ENCODE assay signal across 8 cellular contexts in the genomic region with DNA sequence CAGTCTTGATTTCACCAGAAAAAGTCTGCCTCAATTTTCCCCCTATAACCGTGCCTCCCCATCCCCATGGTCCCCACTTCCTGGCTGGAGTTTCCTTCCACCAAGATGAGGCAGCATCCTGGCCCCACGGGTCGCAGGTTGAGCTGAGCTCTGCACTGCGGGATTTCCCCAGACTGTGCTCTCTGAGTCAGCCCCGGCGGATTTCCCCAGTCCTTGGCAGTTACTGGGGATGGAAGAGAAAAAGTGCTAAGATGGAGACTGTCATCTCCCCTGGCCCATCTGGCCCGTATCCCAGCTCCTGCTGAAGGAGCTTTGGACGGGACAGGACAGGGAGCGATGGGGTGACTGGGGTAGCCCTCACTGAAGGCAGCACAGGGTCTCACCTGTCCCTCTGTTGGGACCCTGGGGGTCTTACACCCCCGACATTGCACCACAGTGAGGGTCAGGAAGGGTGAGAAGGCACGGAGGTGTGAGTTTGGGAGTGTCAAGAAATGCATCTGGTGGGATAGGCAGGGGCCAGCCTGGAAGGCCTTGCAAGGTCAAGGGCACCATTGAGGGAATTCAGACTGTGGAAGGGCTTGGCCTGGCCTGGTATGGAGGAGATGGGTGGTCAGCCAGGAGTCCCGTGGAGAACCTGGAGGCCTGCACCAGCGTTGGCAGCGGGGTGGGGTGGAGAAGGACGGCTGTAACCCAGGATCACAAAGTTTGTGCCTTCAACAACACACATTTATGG.
DNase-seq lines count a peak whose midpoint lies in the region; ATAC-seq lines count a peak whose summit lies in the region.

No MANE protein-coding gene starts in this region.

- H3K27ac Mint-ChIP-seq in activated naive CD4-positive, alpha-beta T cell treated with anti-CD3 and anti-CD28 coated beads, Interleukin-2, amount 10 ng/mL, durations not matched to agents 7 days and 5 days = no peak overlapping the region

- no peak overlapping the region for H3K27ac ChIP-seq in substantia nigra (ENCODE audit: low read depth, low read length, poor library complexity, severe bottlenecking)

- peaks cover 2% of the 10 kb centered on the region for H3K4me1 Mint-ChIP-seq in activated naive CD4-positive, alpha-beta T cell treated with anti-CD3 and anti-CD28 coated beads, Interleukin-2, amount 10 ng/mL, durations not matched to agents 7 days and 5 days

- peak; percentile 61 for DNase-seq in activated naive CD4-positive, alpha-beta T cell treated with Interleukin-2 at 50 U/mL for 16 hours
- DNase-seq in activated naive CD4-positive, alpha-beta T cell treated with anti-CD3 and anti-CD28 coated beads, Interleukin-2, amount 10 ng/mL, durations not matched to agents 7 days and 5 days = no peak
- DNase-seq in activated CD8-positive, alpha-beta memory T cell treated with anti-CD3 and anti-CD28 coated beads, Interleukin-2, amount 50 U/mL, for 48 hours = peak; percentile 79
- DNase-seq in islet precursor cell = peak; percentile 27
- DNase-seq in stimulated activated naive CD8-positive, alpha-beta T cell treated with anti-CD3 and anti-CD28 coated beads, Interleukin-15, Interleukin-2, amounts not matched to agents 100 U/mL and 50 U/mL, for 24 hours = peak; percentile 80
- DNase-seq in AML-193 (lab: John Stamatoyannopoulos, UW) = no peak
- DNase-seq in substantia nigra (lab: John Stamatoyannopoulos, UW) = no peak

- no peaks in the 10 kb centered on the region for H3K9me3 Mint-ChIP-seq in activated naive CD4-positive, alpha-beta T cell treated with anti-CD3 and anti-CD28 coated beads, Interleukin-2, amount 10 ng/mL, durations not matched to agents 7 days and 5 days

- ATAC-seq in stimulated activated naive CD8-positive, alpha-beta T cell treated with anti-CD3 and anti-CD28 coated beads, Interleukin-15, Interleukin-2, amounts not matched to agents 100 U/mL and 50 U/mL, for 24 hours = peak; percentile 96
- no peak for ATAC-seq in GM21717 (IDR thresholded peaks at IDR 0.05; ENCODE audit: unreplicated experiment)

- H3K36me3 Mint-ChIP-seq in activated naive CD4-positive, alpha-beta T cell treated with anti-CD3 and anti-CD28 coated beads, Interleukin-2, amount 10 ng/mL, durations not matched to agents 7 days and 5 days = peaks cover 63% of the 10 kb centered on the region

- H3K27me3 Mint-ChIP-seq in activated naive CD4-positive, alpha-beta T cell treated with anti-CD3 and anti-CD28 coated beads, Interleukin-2, amount 10 ng/mL, durations not matched to agents 7 days and 5 days = no peaks in the 10 kb centered on the region

- CTCF ChIA-PET in activated naive CD4-positive, alpha-beta T cell treated with anti-CD3 and anti-CD28 coated beads, Interleukin-2, amount 10 ng/mL, durations not matched to agents 7 days and 5 days (lab: Charles Lee) = no interaction called here

- H3K4me3 Mint-ChIP-seq in activated naive CD4-positive, alpha-beta T cell treated with anti-CD3 and anti-CD28 coated beads, Interleukin-2, amount 10 ng/mL, durations not matched to agents 7 days and 5 days = no peak overlapping the region

Comparison
In these comparisons a context has a peak if more than half of its experiments do, and no peak if none do; other contexts are left out.
1. DNase-seq: peak in activated naive CD4-positive, alpha-beta T cell treated with Interleukin-2 at 50 U/mL for 16 hours (single experiment), activated CD8-positive, alpha-beta memory T cell treated with anti-CD3 and anti-CD28 coated beads, Interleukin-2, amount 50 U/mL, for 48 hours (single experiment), islet precursor cell (single experiment) and stimulated activated naive CD8-positive, alpha-beta T cell treated with anti-CD3 and anti-CD28 coated beads, Interleukin-15, Interleukin-2, amounts not matched to agents 100 U/mL and 50 U/mL, for 24 hours (single experiment); none in activated naive CD4-positive, alpha-beta T cell treated with anti-CD3 and anti-CD28 coated beads, Interleukin-2, amount 10 ng/mL, durations not matched to agents 7 days and 5 days (single experiment), AML-193 (0 of 2) and substantia nigra (0 of 49).